Comparison of ENCODE assay signal across 8 cellular contexts in the genomic region with DNA sequence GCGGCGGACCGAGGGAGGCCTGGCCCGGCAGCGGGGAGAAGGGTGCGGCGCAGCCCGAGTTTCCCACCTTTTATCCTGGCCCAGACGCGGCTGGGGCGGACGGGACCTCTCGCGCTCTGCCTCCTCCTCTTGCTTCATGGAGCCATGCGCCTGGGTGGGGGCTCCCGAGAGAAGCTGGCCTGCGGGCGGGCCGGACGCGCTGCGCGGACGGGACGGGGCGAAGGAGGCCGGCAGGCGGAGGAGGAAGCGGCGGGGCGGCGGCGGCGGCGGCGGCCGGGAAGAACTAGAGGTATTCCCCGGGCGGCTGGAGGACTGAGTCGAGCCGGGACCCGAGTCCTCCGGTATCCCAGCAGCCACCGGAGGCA. TPM values are rescaled to one million over a fixed set of nuclear protein-coding genes. Genes with fewer than 3 reads are reported as not detected.
DNase-seq lines count a peak whose midpoint lies in the region; ATAC-seq and TF ChIP-seq lines count a peak whose summit lies in the region.
"Not testable (repeated sequence)": the region's sequence is repeated elsewhere in the genome, so short reads cannot be mapped to it uniquely, and the experiment has no call there.

No MANE protein-coding gene starts in this region.

- H3K9me3 ChIP-seq in heart right ventricle; aorta (ENCODE audit: control insufficient read depth, low read length): not testable (repeated sequence)

- intact Hi-C loops in heart right ventricle (cut with DNase I) = loop anchor here in 4 of 10 donors (5.0 to 10.0 kb wide), 2 partner anchors 99 to 101 kb away; no protein-coding TSS in a partner anchor
- intact Hi-C loops in sciatic nerve (cut with DNase I); aorta (cut with DNase I): not testable (repeated sequence)

- H3K4me3 ChIP-seq in GM08714 (ENCODE audit: low read length) = peak overlapping the region; percentile 67; the same call in 1 of the 2 replicates
- H3K4me3 ChIP-seq in heart right ventricle = peak overlapping the region in 9 of 10 donors; percentile 52 to 64 (median 61)
- H3K4me3 ChIP-seq in aorta (ENCODE audit: low read length in 2 of 2) = peak overlapping the region; percentile 59 to 72

- H3K27ac ChIP-seq in heart right ventricle (peak overlapping the region; percentile 67 to 89 (median 87)), aorta (ENCODE audit: low read depth in 1 of 2, low read length in 2 of 2) (peak overlapping the region in 1 of 2 donors; percentile 63)

- POLR2A ChIA-PET in activated CD4-positive, alpha-beta memory T cell treated with anti-CD3 and anti-CD28 coated beads, Interleukin-2, amount 10 ng/mL, durations not matched to agents 7 days and 5 days (lab: Charles Lee) = not testable (repeated sequence)

- TF ChIP-seq CTCF in heart right ventricle (IDR thresholded peaks at IDR 0.05); mesothelial cell of epicardium (IDR thresholded peaks at IDR 0.05; ENCODE audit: unreplicated experiment): not testable (repeated sequence)

- peaks cover 0 to 22% (median 6%) of the 10 kb centered on the region in 9 donors for H3K4me1 ChIP-seq in heart right ventricle
- not testable (repeated sequence) for H3K4me1 ChIP-seq in aorta (ENCODE audit: control insufficient read depth in 1 of 2, insufficient read depth in 2 of 2, low read length in 2 of 2)

- H3K27me3 Mint-ChIP-seq in activated CD4-positive, alpha-beta memory T cell treated with anti-CD3 and anti-CD28 coated beads, Interleukin-2, amount 10 ng/mL, durations not matched to agents 7 days and 5 days; central memory CD8-positive, alpha-beta T cell; mesothelial cell of epicardium (ENCODE audit: low read depth): not testable (repeated sequence)

- not testable (repeated sequence) for H3K36me3 Mint-ChIP-seq in activated CD4-positive, alpha-beta memory T cell treated with anti-CD3 and anti-CD28 coated beads, Interleukin-2, amount 10 ng/mL, durations not matched to agents 7 days and 5 days (ENCODE audit: low read depth); mesothelial cell of epicardium
- peaks cover 16% of the 10 kb centered on the region for H3K36me3 Mint-ChIP-seq in central memory CD8-positive, alpha-beta T cell (ENCODE audit: insufficient read depth)

- H3K27ac Mint-ChIP-seq in activated CD4-positive, alpha-beta memory T cell treated with anti-CD3 and anti-CD28 coated beads, Interleukin-2, amount 10 ng/mL, durations not matched to agents 7 days and 5 days = peak overlapping the region; percentile 84
- H3K27ac Mint-ChIP-seq in central memory CD8-positive, alpha-beta T cell (ENCODE audit: low read depth) = peak overlapping the region; percentile 85
- peak overlapping the region; percentile 73 for H3K27ac Mint-ChIP-seq in mesothelial cell of epicardium

- CTCF ChIA-PET in activated CD4-positive, alpha-beta memory T cell treated with anti-CD3 and anti-CD28 coated beads, Interleukin-2, amount 10 ng/mL, durations not matched to agents 7 days and 5 days (lab: Charles Lee) = not testable (repeated sequence)

- 0 to 1% methylated on average over 12 to 16 of the region's 44 CpGs for WGBS in heart right ventricle, 2 donors
- 0 to 1% methylated on average over 3 to 43 of the region's 44 CpGs for WGBS in aorta, 2 donors

- H3K27me3 ChIP-seq in heart right ventricle; aorta (ENCODE audit: control insufficient read depth in 1 of 2, insufficient read depth in 2 of 2, low read length in 1 of 2): not testable (repeated sequence)

- peak overlapping the region; percentile 78 for H3K4me3 Mint-ChIP-seq in activated CD4-positive, alpha-beta memory T cell treated with anti-CD3 and anti-CD28 coated beads, Interleukin-2, amount 10 ng/mL, durations not matched to agents 7 days and 5 days
- H3K4me3 Mint-ChIP-seq in central memory CD8-positive, alpha-beta T cell = peak overlapping the region; percentile 90
- H3K4me3 Mint-ChIP-seq in mesothelial cell of epicardium = peak overlapping the region; percentile 75

- peak; percentile 20 for ATAC-seq in central memory CD8-positive, alpha-beta T cell (replicated peaks; ENCODE audit: extremely low read depth, poor library complexity, severe bottlenecking)
- peak in 1 of 8 donors; percentile 10 for ATAC-seq in heart right ventricle
- ATAC-seq in sciatic nerve; aorta (ENCODE audit: low FRiP score): not testable (repeated sequence)

- peak; percentile 5 for DNase-seq in NAMALWA (ENCODE audit: low spot score)
- not testable (repeated sequence) for DNase-seq in activated CD4-positive, alpha-beta memory T cell treated with anti-CD3 and anti-CD28 coated beads, Interleukin-2, amount 10 ng/mL, durations not matched to agents 7 days and 5 days; central memory CD8-positive, alpha-beta T cell (ENCODE audit: low spot score in 2 of 2); heart right ventricle; mesothelial cell of epicardium (ENCODE audit: low spot score in 2 of 2, unreplicated experiment in 2 of 2)
- peak; percentile 56 for DNase-seq in sciatic nerve (ENCODE audit: low spot score)
- peak in 1 of 2 donors; percentile 70 for DNase-seq in aorta

- not testable (repeated sequence) for H3K36me3 ChIP-seq in heart right ventricle; aorta (ENCODE audit: control insufficient read depth in 1 of 2, insufficient read depth in 2 of 2, low read length in 1 of 2)

- peaks cover 30% of the 10 kb centered on the region for H3K4me1 Mint-ChIP-seq in activated CD4-positive, alpha-beta memory T cell treated with anti-CD3 and anti-CD28 coated beads, Interleukin-2, amount 10 ng/mL, durations not matched to agents 7 days and 5 days
- peaks cover 20% of the 10 kb centered on the region for H3K4me1 Mint-ChIP-seq in central memory CD8-positive, alpha-beta T cell
- H3K4me1 Mint-ChIP-seq in mesothelial cell of epicardium = peaks cover 19% of the 10 kb centered on the region

- not testable (repeated sequence) for H3K9me3 Mint-ChIP-seq in activated CD4-positive, alpha-beta memory T cell treated with anti-CD3 and anti-CD28 coated beads, Interleukin-2, amount 10 ng/mL, durations not matched to agents 7 days and 5 days; central memory CD8-positive, alpha-beta T cell; mesothelial cell of epicardium

RNA-seq across cellular contexts. Expression of a gene that starts 0.4 kb away (rescaled TPM):
- under 1 TPM; 0.18 TPM for total RNA-seq in activated CD4-positive, alpha-beta memory T cell treated with anti-CD3 and anti-CD28 coated beads, Interleukin-2, amount 10 ng/mL, durations not matched to agents 7 days and 5 days
- total RNA-seq in heart right ventricle = under 1 TPM in 3 of 10 donors, not detected in 7; 0.09 to 0.24 (median 0.10) TPM
- under 1 TPM in 1 of 2 donors, not detected in 1; 0.28 TPM for polyA plus RNA-seq in heart right ventricle
- total RNA-seq in mesothelial cell of epicardium = 0.78 to 1.0 TPM (median 0.81 TPM) in 3 replicates
- total RNA-seq in sciatic nerve = not detected
- not detected for total RNA-seq in aorta
- not detected for polyA plus RNA-seq in aorta
